Comparison of ENCODE assay signal across 16 cellular contexts in the genomic region with DNA sequence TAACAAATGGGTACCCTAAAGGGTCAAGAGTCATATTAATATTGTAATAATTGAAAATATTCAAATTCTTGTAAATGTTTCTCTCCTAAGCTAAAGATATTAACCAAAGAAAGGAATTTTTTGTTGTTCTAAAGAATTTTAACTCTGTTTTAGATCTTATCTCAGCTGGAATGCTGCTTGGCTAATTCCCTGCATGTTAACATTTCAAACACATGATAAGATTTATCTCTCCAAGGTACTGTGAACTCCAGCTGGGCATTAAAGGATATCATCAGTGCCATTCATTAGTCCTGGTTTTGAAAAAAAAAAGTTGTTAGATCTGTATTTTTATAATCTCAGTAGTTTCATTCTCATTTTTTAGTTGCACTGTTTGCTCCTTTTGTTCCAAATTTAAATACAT.
DNase-seq lines count a peak whose midpoint lies in the region; ATAC-seq, FAIRE-seq and TF ChIP-seq lines count a peak whose summit lies in the region.
"Had no signal": no experiment of that assay in that cellular context is flagged by ENCODE, and none has a peak within 500 bp of the region (broad histone marks: within the 10 kb centered on the region; RNA-seq: fewer than 3 reads in every experiment).

No MANE protein-coding gene starts in this region.

- H3K4me1 ChIP-seq in GM23248 (ENCODE audit: insufficient read depth) (peaks cover 9% of the 10 kb centered on the region), RWPE2 (ENCODE audit: insufficient read depth, poor library complexity, severe bottlenecking) (peaks cover 11% of the 10 kb centered on the region), endothelial cell of umbilical vein (ENCODE audit: control insufficient read depth, extremely low read depth, insufficient read depth, low read length) (peaks cover 6% of the 10 kb centered on the region)
- H3K4me1 ChIP-seq: BE2C had no signal

- H3K9ac ChIP-seq in GM23248 (no peak overlapping the region), endothelial cell of umbilical vein (replicated peaks; ENCODE audit: extremely low read depth, insufficient read depth, low read length) (no peak overlapping the region)

- H3K9me3 ChIP-seq in GM23248 (ENCODE audit: low read depth): no peaks in the 10 kb centered on the region
- no peaks in the 10 kb centered on the region for H3K9me3 ChIP-seq in RWPE2 (ENCODE audit: severe bottlenecking)
- H3K9me3 ChIP-seq in endothelial cell of umbilical vein (replicated peaks; ENCODE audit: control insufficient read depth, insufficient read depth, low read length): no peaks in the 10 kb centered on the region
- H3K9me3 ChIP-seq: BE2C had no signal

- no peaks in the 10 kb centered on the region for H3K9me1 ChIP-seq in endothelial cell of umbilical vein (replicated peaks; ENCODE audit: control insufficient read depth, extremely low read depth, insufficient read depth, low read length)

- H3K27ac Mint-ChIP-seq in activated CD8-positive, alpha-beta T cell treated with anti-CD3 and anti-CD28 coated beads, Interleukin-2, amount 10 ng/mL, durations not matched to agents 7 days and 5 days: no peak overlapping the region
- H3K27ac Mint-ChIP-seq: CD4-positive, alpha-beta memory T cell had no signal

- in situ Hi-C loops in GM23248 (cut with MboI): no loop called here

- H3K36me3 Mint-ChIP-seq in activated CD8-positive, alpha-beta T cell treated with anti-CD3 and anti-CD28 coated beads, Interleukin-2, amount 10 ng/mL, durations not matched to agents 7 days and 5 days (ENCODE audit: low read depth): no peaks in the 10 kb centered on the region

- intact Hi-C loops in endothelial cell of umbilical vein (cut with micrococcal nuclease): no loop called here

- CTCF ChIA-PET in endothelial cell of umbilical vein (lab: Charles Lee): interaction anchor here (0.9 to 2.4 kb wide), 7 partner anchors 8 to 275 kb away, joined by 5 to 12 read pairs (median 7); no protein-coding TSS in a partner anchor
- CTCF ChIA-PET in activated CD8-positive, alpha-beta T cell treated with anti-CD3 and anti-CD28 coated beads, Interleukin-2, amount 10 ng/mL, durations not matched to agents 7 days and 5 days (lab: Charles Lee): interaction anchor here (1.0 to 2.4 kb wide), 4 partner anchors 9 to 273 kb away, joined by 3 to 14 read pairs (median 7); no protein-coding TSS in a partner anchor

- H3K4me1 Mint-ChIP-seq in activated CD8-positive, alpha-beta T cell treated with anti-CD3 and anti-CD28 coated beads, Interleukin-2, amount 10 ng/mL, durations not matched to agents 7 days and 5 days (ENCODE audit: low read depth): no peaks in the 10 kb centered on the region

- peak overlapping the region; percentile 8 for H3K4me2 ChIP-seq in GM23248 (ENCODE audit: unreplicated experiment)
- no peak overlapping the region for H3K4me2 ChIP-seq in endothelial cell of umbilical vein (ENCODE audit: insufficient read depth, low read length)

- peaks cover 6% of the 10 kb centered on the region; the same call in 1 of the 2 replicates for H3F3A ChIP-seq in GM23248 (ENCODE audit: insufficient read depth)

- H3K4me3 ChIP-seq in GM23248 (no peak overlapping the region), RWPE2 (ENCODE audit: severe bottlenecking) (no peak overlapping the region), endothelial cell of umbilical vein (replicated peaks in 1 of 3; ENCODE audit: insufficient read depth in 1 of 3, low read depth in 1 of 3, low read length in 3 of 3) (no peak overlapping the region), retinal pigment epithelial cell (ENCODE audit: low read length) (no peak overlapping the region)

- no peak for TF ChIP-seq CTCF in RWPE2 (IDR thresholded peaks at IDR 0.05; ENCODE audit: poor library complexity, severe bottlenecking)
- TF ChIP-seq CTCF in endothelial cell of umbilical vein (IDR thresholded peaks at IDR 0.05; ENCODE audit: extremely low read depth in 1 of 2, insufficient read depth in 1 of 2, low read depth in 1 of 2, low read length in 2 of 2): no peak
- TF ChIP-seq CTCF in retinal pigment epithelial cell (conservative IDR thresholded peaks at IDR 0.05; ENCODE audit: low read depth, low read length): no peak

- no peaks in the 10 kb centered on the region for H3K27me3 Mint-ChIP-seq in activated CD8-positive, alpha-beta T cell treated with anti-CD3 and anti-CD28 coated beads, Interleukin-2, amount 10 ng/mL, durations not matched to agents 7 days and 5 days (ENCODE audit: low read depth)
- H3K27me3 Mint-ChIP-seq: CD4-positive, alpha-beta memory T cell had no signal

- TF ChIP-seq POLR2A in endothelial cell of umbilical vein (IDR thresholded peaks at IDR 0.05; ENCODE audit: low read depth, low read length): no peak

- H3K36me3 ChIP-seq in GM23248 (ENCODE audit: low read depth): no peaks in the 10 kb centered on the region
- no peaks in the 10 kb centered on the region for H3K36me3 ChIP-seq in RWPE2 (ENCODE audit: low read depth)
- no peaks in the 10 kb centered on the region for H3K36me3 ChIP-seq in endothelial cell of umbilical vein (ENCODE audit: control insufficient read depth in 2 of 2, extremely low read depth in 1 of 2, insufficient read depth in 2 of 2, low read length in 2 of 2)
- H3K36me3 ChIP-seq: BE2C had no signal

- H3K27me3 ChIP-seq in GM23248 (replicated peaks; ENCODE audit: insufficient read depth) (no peaks in the 10 kb centered on the region), RWPE2 (ENCODE audit: insufficient read depth, poor library complexity, severe bottlenecking) (no peaks in the 10 kb centered on the region), endothelial cell of umbilical vein (ENCODE audit: control insufficient read depth in 2 of 2, insufficient read depth in 2 of 2, low read length in 2 of 2) (no peaks in the 10 kb centered on the region)
- H3K27me3 ChIP-seq: BE2C had no signal

- FAIRE-seq in endothelial cell of umbilical vein (lab: Jason Lieb, UNC): no peak

- no peaks in the 10 kb centered on the region for H3K9me3 Mint-ChIP-seq in activated CD8-positive, alpha-beta T cell treated with anti-CD3 and anti-CD28 coated beads, Interleukin-2, amount 10 ng/mL, durations not matched to agents 7 days and 5 days (ENCODE audit: insufficient read depth)

- no peaks in the 10 kb centered on the region for H3K9me2 ChIP-seq in GM23248 (ENCODE audit: insufficient read depth)

- H2AFZ ChIP-seq in GM23248 (no peak overlapping the region), endothelial cell of umbilical vein (ENCODE audit: low read depth, low read length) (no peak overlapping the region)

- ATAC-seq in RWPE2 (ENCODE audit: low read depth) (no peak), HG03108 (IDR thresholded peaks at IDR 0.05; ENCODE audit: unreplicated experiment) (no peak)
- no peak for ATAC-seq in activated CD8-positive, alpha-beta T cell treated with anti-CD3 and anti-CD28 coated beads, Interleukin-2, amount 10 ng/mL, durations not matched to agents 7 days and 5 days

- H3K27ac ChIP-seq in GM23248 (no peak overlapping the region), RWPE2 (ENCODE audit: poor library complexity, severe bottlenecking) (peak overlapping the region; percentile 14), endothelial cell of umbilical vein (ENCODE audit: insufficient read depth, low read depth, low read length) (no peak overlapping the region)

- DNase-seq in GM23248 (no peak), RWPE2 (ENCODE audit: low spot score) (no peak), endothelial cell of umbilical vein (ENCODE audit: low read depth, low spot score) (no peak), retinal pigment epithelial cell (ENCODE audit: low read depth) (peak; percentile 39), NCI-H69 (lab: John Stamatoyannopoulos, UW) (no peak)
- DNase-seq in activated CD8-positive, alpha-beta T cell treated with anti-CD3 and anti-CD28 coated beads, Interleukin-2, amount 10 ng/mL, durations not matched to agents 7 days and 5 days: no peak
- DNase-seq: BE2C; CD4-positive, alpha-beta memory T cell; DND-41; H7; NCI-H146; NCI-H2081 treated with DMSO at 0.1 percent for 48 hours; NCI-H345; NCI-H526 treated with DMSO at 0.1 percent for 48 hours; NK-92 treated with Interleukin-12 subunit alpha and Interleukin-12 subunit beta, amount 100 ng/mL, for 24 hours had no signal

- no peak overlapping the region for H3K4me3 Mint-ChIP-seq in activated CD8-positive, alpha-beta T cell treated with anti-CD3 and anti-CD28 coated beads, Interleukin-2, amount 10 ng/mL, durations not matched to agents 7 days and 5 days
- H3K4me3 Mint-ChIP-seq: CD4-positive, alpha-beta memory T cell had no signal

- BruUV-seq in endothelial cell of umbilical vein (replicated peaks; lab: Mats Ljungman, UMichigan): no TSS peak

- POLR2A ChIA-PET in endothelial cell of umbilical vein (lab: Charles Lee): interaction anchor here (1.0 kb wide), 1 partner anchor 17 kb away, joined by 5 read pairs; no protein-coding TSS in a partner anchor
- POLR2A ChIA-PET in activated CD8-positive, alpha-beta T cell treated with anti-CD3 and anti-CD28 coated beads, Interleukin-2, amount 10 ng/mL, durations not matched to agents 7 days and 5 days (lab: Charles Lee): no interaction called here

- H3K79me2 ChIP-seq in GM23248 (ENCODE audit: insufficient read depth) (peaks cover 84% of the 10 kb centered on the region), endothelial cell of umbilical vein (ENCODE audit: control insufficient read depth, insufficient read depth, low read length) (peaks cover 5% of the 10 kb centered on the region)

- dilution Hi-C loops in endothelial cell of umbilical vein (cut with MboI; ENCODE audit: extremely low pct_ligation_motif_present, low sequenced_read_pairs): no loop called here

- H4K20me1 ChIP-seq in GM23248 (ENCODE audit: insufficient read depth) (peaks cover 7% of the 10 kb centered on the region; the same call in 1 of the 2 replicates), endothelial cell of umbilical vein (replicated peaks; ENCODE audit: control insufficient read depth, extremely low read depth, insufficient read depth, low read length) (peaks cover 3% of the 10 kb centered on the region)

TF ChIP-seq in endothelial cell of umbilical vein, 7 proteins besides CTCF, POLR2A, EP300 and RAD21:
- TF ChIP-seq, protein P1, sequence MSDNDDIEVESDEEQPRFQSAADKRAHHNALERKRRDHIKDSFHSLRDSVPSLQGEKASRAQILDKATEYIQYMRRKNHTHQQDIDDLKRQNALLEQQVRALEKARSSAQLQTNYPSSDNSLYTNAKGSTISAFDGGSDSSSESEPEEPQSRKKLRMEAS (IDR thresholded peaks at IDR 0.05; ENCODE audit: insufficient read depth, insufficient read length): no peak
- peak; percentile 29 for TF ChIP-seq GATA2 (IDR thresholded peaks at IDR 0.05; ENCODE audit: insufficient read depth, insufficient read length, low read depth, low read length)
TF ChIP-seq in endothelial cell of umbilical vein: peak in this region for 1.
